ENCODE assay signal across 1 cellular context in the genomic region with DNA sequence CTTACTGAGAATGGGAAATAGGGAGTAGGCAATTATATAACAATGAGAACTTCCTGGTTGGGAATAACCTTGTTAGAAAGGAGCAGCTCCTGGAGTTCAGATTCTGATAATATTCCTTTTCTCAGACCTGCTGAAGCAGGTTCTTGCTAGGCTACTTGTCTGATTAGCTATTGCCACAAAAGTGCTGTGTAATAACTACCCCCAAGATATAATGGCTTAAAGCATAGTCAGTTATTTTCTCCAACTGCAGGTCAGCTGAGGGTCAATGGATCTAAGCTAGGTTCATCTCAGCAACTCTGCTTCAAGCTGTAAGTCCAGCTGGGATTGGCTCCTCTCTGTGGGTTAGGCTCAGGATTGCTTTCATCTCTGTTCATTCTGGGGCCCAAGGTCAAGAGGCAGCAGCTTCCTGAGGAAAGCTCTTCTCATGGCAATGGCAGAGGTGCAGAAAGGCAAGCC.
TF ChIP-seq lines count a peak whose summit lies in the region.

No MANE protein-coding gene starts in this region.

TF ChIP-seq in GM23338, 12 proteins besides CTCF, POLR2A, EP300 and RAD21 (continued from another document):
- no peak for TF ChIP-seq ZNF462 (CRISPR knock-in tag; IDR thresholded peaks at IDR 0.05)
- TF ChIP-seq JUNB (IDR thresholded peaks at IDR 0.05; ENCODE audit: unreplicated experiment), result no peak
- TF ChIP-seq ZNF331 (CRISPR knock-in tag; IDR thresholded peaks at IDR 0.05; ENCODE audit: low read depth), result no peak
- TF ChIP-seq POLR2AphosphoS5 (IDR thresholded peaks at IDR 0.05; ENCODE audit: low read depth), result no peak
- no peak for TF ChIP-seq ETS1 (IDR thresholded peaks at IDR 0.05)
- TF ChIP-seq EZH2phosphoT487 (IDR thresholded peaks at IDR 0.05; ENCODE audit: unreplicated experiment), result no peak
- TF ChIP-seq NANOG (IDR thresholded peaks at IDR 0.05; ENCODE audit: borderline replicate concordance), result no peak
- TF ChIP-seq, protein P1, sequence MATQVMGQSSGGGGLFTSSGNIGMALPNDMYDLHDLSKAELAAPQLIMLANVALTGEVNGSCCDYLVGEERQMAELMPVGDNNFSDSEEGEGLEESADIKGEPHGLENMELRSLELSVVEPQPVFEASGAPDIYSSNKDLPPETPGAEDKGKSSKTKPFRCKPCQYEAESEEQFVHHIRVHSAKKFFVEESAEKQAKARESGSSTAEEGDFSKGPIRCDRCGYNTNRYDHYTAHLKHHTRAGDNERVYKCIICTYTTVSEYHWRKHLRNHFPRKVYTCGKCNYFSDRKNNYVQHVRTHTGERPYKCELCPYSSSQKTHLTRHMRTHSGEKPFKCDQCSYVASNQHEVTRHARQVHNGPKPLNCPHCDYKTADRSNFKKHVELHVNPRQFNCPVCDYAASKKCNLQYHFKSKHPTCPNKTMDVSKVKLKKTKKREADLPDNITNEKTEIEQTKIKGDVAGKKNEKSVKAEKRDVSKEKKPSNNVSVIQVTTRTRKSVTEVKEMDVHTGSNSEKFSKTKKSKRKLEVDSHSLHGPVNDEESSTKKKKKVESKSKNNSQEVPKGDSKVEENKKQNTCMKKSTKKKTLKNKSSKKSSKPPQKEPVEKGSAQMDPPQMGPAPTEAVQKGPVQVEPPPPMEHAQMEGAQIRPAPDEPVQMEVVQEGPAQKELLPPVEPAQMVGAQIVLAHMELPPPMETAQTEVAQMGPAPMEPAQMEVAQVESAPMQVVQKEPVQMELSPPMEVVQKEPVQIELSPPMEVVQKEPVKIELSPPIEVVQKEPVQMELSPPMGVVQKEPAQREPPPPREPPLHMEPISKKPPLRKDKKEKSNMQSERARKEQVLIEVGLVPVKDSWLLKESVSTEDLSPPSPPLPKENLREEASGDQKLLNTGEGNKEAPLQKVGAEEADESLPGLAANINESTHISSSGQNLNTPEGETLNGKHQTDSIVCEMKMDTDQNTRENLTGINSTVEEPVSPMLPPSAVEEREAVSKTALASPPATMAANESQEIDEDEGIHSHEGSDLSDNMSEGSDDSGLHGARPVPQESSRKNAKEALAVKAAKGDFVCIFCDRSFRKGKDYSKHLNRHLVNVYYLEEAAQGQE (IDR thresholded peaks at IDR 0.05; ENCODE audit: unreplicated experiment), result no peak
- no peak for TF ChIP-seq CREB1 (CRISPR knock-in tag; IDR thresholded peaks at IDR 0.05; ENCODE audit: low read depth)
- TF ChIP-seq STAT1 (IDR thresholded peaks at IDR 0.05; ENCODE audit: unreplicated experiment), result no peak
- no peak for TF ChIP-seq EZH2 (IDR thresholded peaks at IDR 0.05; ENCODE audit: low read depth, unreplicated experiment)
